8 cellular contexts compared by ENCODE assay signal in genomic region chr9:128683340-128684064, GRCh38. TPM values are rescaled to one million over a fixed set of nuclear protein-coding genes. Genes with fewer than 3 reads are reported as not detected.
DNase-seq lines count a peak whose midpoint lies in the region; ATAC-seq and TF ChIP-seq lines count a peak whose summit lies in the region.

No MANE protein-coding gene starts in this region.

- TSS peak; percentile 70 for BruUV-seq in PC-9 (replicated peaks; lab: Mats Ljungman, UMichigan)

- TF ChIP-seq CTCF in PC-9 (conservative IDR thresholded peaks at IDR 0.05) (no peak), cardiac fibroblast (IDR thresholded peaks at IDR 0.05; ENCODE audit: low read depth, low read length) (no peak)

- POLR2A ChIA-PET in PC-9 (lab: Charles Lee; ENCODE audit: unreplicated experiment): interaction anchor here (0.6 to 1.8 kb wide), 4 partner anchors 9 to 88 kb away, joined by 3 to 20 read pairs (median 11); no protein-coding TSS in a partner anchor

- peak overlapping the region; percentile 86 for H3K27ac Mint-ChIP-seq in stimulated activated memory B cell treated with anti-CD40 and anti-IgM and Interleukin-4, amounts not matched to agents 10 μg/mL and 1 μg/mL and 100 μg/mL, for 72 hours

- H3K4me2 ChIP-seq in PC-9: peak overlapping the region; percentile 99

- peak overlapping the region; percentile 88 for H3K4me3 Mint-ChIP-seq in stimulated activated memory B cell treated with anti-CD40 and anti-IgM and Interleukin-4, amounts not matched to agents 10 μg/mL and 1 μg/mL and 100 μg/mL, for 72 hours

- H3K27ac ChIP-seq in PC-9: peak overlapping the region; percentile 99

- ATAC-seq in GM19397 (IDR thresholded peaks at IDR 0.05; ENCODE audit: unreplicated experiment) (peak; percentile 38), GM19023 (IDR thresholded peaks at IDR 0.05; ENCODE audit: unreplicated experiment) (no peak)
- peak; percentile 80 for ATAC-seq in stimulated activated memory B cell treated with anti-CD40 and anti-IgM and Interleukin-4, amounts not matched to agents 10 μg/mL and 1 μg/mL and 100 μg/mL, for 72 hours

- H3K27me3 ChIP-seq in PC-9 (ENCODE audit: insufficient read depth, low read depth): no peaks in the 10 kb centered on the region

- peaks cover 15% of the 10 kb centered on the region for H4K20me1 ChIP-seq in PC-9 (ENCODE audit: insufficient read depth)

- H3K36me3 Mint-ChIP-seq in stimulated activated memory B cell treated with anti-CD40 and anti-IgM and Interleukin-4, amounts not matched to agents 10 μg/mL and 1 μg/mL and 100 μg/mL, for 72 hours: peaks cover 17% of the 10 kb centered on the region

- H3K27me3 Mint-ChIP-seq in stimulated activated memory B cell treated with anti-CD40 and anti-IgM and Interleukin-4, amounts not matched to agents 10 μg/mL and 1 μg/mL and 100 μg/mL, for 72 hours: no peaks in the 10 kb centered on the region

- H3K4me3 ChIP-seq in PC-9 (peak overlapping the region; percentile 94), cardiac fibroblast (replicated peaks in 1 of 2; ENCODE audit: low read depth in 2 of 2, low read length in 2 of 2) (peak overlapping the region; percentile 58 to 69)

- 0 out of 2 replicates have a peak, but pooled peaks cover 6% of the 10 kb centered on the region for H3K36me3 ChIP-seq in PC-9 (ENCODE audit: low read depth)

- peaks cover 47% of the 10 kb centered on the region for H3F3A ChIP-seq in PC-9 (ENCODE audit: insufficient read depth, low read depth)

- intact Hi-C loops in PC-9 (cut with micrococcal nuclease; ENCODE audit: unreplicated experiment): loop anchor here (1.0 to 10.0 kb wide), 6 partner anchors 17 to 341 kb away; partner anchors contain the start of genes DYNC2I2, ODF2, SH3GLB2 and ZDHHC12

- peaks cover 45% of the 10 kb centered on the region for H3K4me1 ChIP-seq in PC-9 (replicated peaks; ENCODE audit: insufficient read depth)

- H3K9me3 ChIP-seq in PC-9 (ENCODE audit: insufficient read depth, low read depth): no peaks in the 10 kb centered on the region

- H3K4me1 Mint-ChIP-seq in stimulated activated memory B cell treated with anti-CD40 and anti-IgM and Interleukin-4, amounts not matched to agents 10 μg/mL and 1 μg/mL and 100 μg/mL, for 72 hours: peaks cover 49% of the 10 kb centered on the region

- CTCF ChIA-PET in PC-9 (lab: Charles Lee): interaction anchor here (0.6 to 0.8 kb wide), 5 partner anchors 17 to 98 kb away, joined by 3 to 5 read pairs (median 5); no protein-coding TSS in a partner anchor

- no peak overlapping the region; the same call in 1 of the 2 replicates for H2AFZ ChIP-seq in PC-9

- no peaks in the 10 kb centered on the region for H3K9me3 Mint-ChIP-seq in stimulated activated memory B cell treated with anti-CD40 and anti-IgM and Interleukin-4, amounts not matched to agents 10 μg/mL and 1 μg/mL and 100 μg/mL, for 72 hours

- DNase-seq in CD1c-positive myeloid dendritic cell (ENCODE audit: extremely low spot score) (peak; percentile 62), PC-9 (peak; percentile 75 to 88), cardiac fibroblast (ENCODE audit: low read depth in 2 of 2) (peak; percentile 64 to 80), left kidney (ENCODE audit: low read depth, low spot score) (peak; percentile 77)
- DNase-seq in effector CD4-positive, alpha-beta T cell: no peak

- H3K79me2 ChIP-seq in PC-9 (ENCODE audit: low read depth): peaks cover 74% of the 10 kb centered on the region

- no peaks in the 10 kb centered on the region for H3K9me2 ChIP-seq in PC-9 (ENCODE audit: insufficient read depth)

RNA-seq across cellular contexts. Expression of gene SET, which starts 5.5 kb away (rescaled TPM):
- total RNA-seq in PC-9 (2021): 539 and 738 TPM in 2 replicates

RNA-seq across cellular contexts. Expression of gene PKN3, which starts 18.8 kb away (rescaled TPM):
- 5.5 and 9.1 TPM in 2 replicates for total RNA-seq in PC-9 (2021)

RNA-seq across cellular contexts. Expression of gene DYNC2I2, which starts 26.9 kb away (rescaled TPM):
- total RNA-seq in PC-9 (2021): 225 and 263 TPM in 2 replicates

RNA-seq across cellular contexts. Expression of gene ZDHHC12, which starts 40.4 kb away (rescaled TPM):
- 102 and 133 TPM in 2 replicates for total RNA-seq in PC-9 (2021)
